In genomic region chr10:29377333-29377961, GRCh38 we compare ENCODE assay signal across 8 cellular contexts.
A peak's percentile ranks its signal among the peaks of the same experiment; 100 is the strongest.
DNase-seq lines count a peak whose midpoint lies in the region; ATAC-seq and TF ChIP-seq lines count a peak whose summit lies in the region.

No MANE protein-coding gene starts in this region.

- H3K36me3 Mint-ChIP-seq in glutamatergic neuron (ENCODE audit: unreplicated experiment): no peaks in the 10 kb centered on the region
- no peaks in the 10 kb centered on the region for H3K36me3 Mint-ChIP-seq in type B pancreatic cell
- H3K36me3 Mint-ChIP-seq in T-helper 2 cell treated with Interferon-gamma antibody and Interleukin-4, amounts not matched to agents 5 μg/mL and 100 μg/mL, for 36 hours (ENCODE audit: low read depth): no peaks in the 10 kb centered on the region

- H3K27me3 Mint-ChIP-seq in glutamatergic neuron (ENCODE audit: unreplicated experiment) (no peaks in the 10 kb centered on the region), type B pancreatic cell (no peaks in the 10 kb centered on the region)
- H3K27me3 Mint-ChIP-seq in T-helper 2 cell treated with Interferon-gamma antibody and Interleukin-4, amounts not matched to agents 5 μg/mL and 100 μg/mL, for 36 hours (ENCODE audit: low read depth): peaks cover 17% of the 10 kb centered on the region

- H3K4me3 Mint-ChIP-seq in glutamatergic neuron (ENCODE audit: unreplicated experiment): no peak overlapping the region
- H3K4me3 Mint-ChIP-seq in type B pancreatic cell: no peak overlapping the region
- H3K4me3 Mint-ChIP-seq in T-helper 2 cell treated with Interferon-gamma antibody and Interleukin-4, amounts not matched to agents 5 μg/mL and 100 μg/mL, for 36 hours: no peak overlapping the region

- peak; percentile 91 for TF ChIP-seq CTCF in C4-2B (conservative IDR thresholded peaks at IDR 0.05)
- TF ChIP-seq CTCF in glutamatergic neuron (IDR thresholded peaks at IDR 0.05; ENCODE audit: partially characterized antibody, unreplicated experiment): peak; percentile 65
- TF ChIP-seq CTCF in type B pancreatic cell (conservative IDR thresholded peaks at IDR 0.05): peak; percentile 84

- no peaks in the 10 kb centered on the region for H3K36me3 ChIP-seq in HAP-1 (replicated peaks)

- H3K9me3 Mint-ChIP-seq in glutamatergic neuron (ENCODE audit: unreplicated experiment) (no peaks in the 10 kb centered on the region), type B pancreatic cell (no peaks in the 10 kb centered on the region)
- H3K9me3 Mint-ChIP-seq in T-helper 2 cell treated with Interferon-gamma antibody and Interleukin-4, amounts not matched to agents 5 μg/mL and 100 μg/mL, for 36 hours: no peaks in the 10 kb centered on the region

- ATAC-seq in HG02623 (IDR thresholded peaks at IDR 0.05; ENCODE audit: unreplicated experiment) (no peak), HG03457 (IDR thresholded peaks at IDR 0.05; ENCODE audit: unreplicated experiment) (no peak)

- DNase-seq in HAP-1 (ENCODE audit: low spot score in 2 of 2) (peak; percentile 16 to 37), SW480 (ENCODE audit: low spot score) (peak; percentile 21), glutamatergic neuron (no peak), type B pancreatic cell (ENCODE audit: extremely low spot score, unreplicated experiment) (no peak)
- no peak for DNase-seq in T-helper 2 cell treated with Interferon-gamma antibody and Interleukin-4, amounts not matched to agents 5 μg/mL and 100 μg/mL, for 36 hours (ENCODE audit: low spot score)

- no peaks in the 10 kb centered on the region; the same call in 1 of the 2 replicates for H3K27me3 ChIP-seq in HAP-1 (ENCODE audit: low read depth)

- in situ Hi-C loops in HAP-1 (cut with MboI; ENCODE audit: low sequenced_read_pairs): no loop called here

- no peak overlapping the region for H3K27ac ChIP-seq in C4-2B

- H3K4me3 ChIP-seq in HAP-1: no peak overlapping the region

- H3K27ac Mint-ChIP-seq in glutamatergic neuron (ENCODE audit: unreplicated experiment) (no peak overlapping the region), type B pancreatic cell (no peak overlapping the region)
- H3K27ac Mint-ChIP-seq in T-helper 2 cell treated with Interferon-gamma antibody and Interleukin-4, amounts not matched to agents 5 μg/mL and 100 μg/mL, for 36 hours: no peak overlapping the region

- no peaks in the 10 kb centered on the region for H3K4me1 Mint-ChIP-seq in glutamatergic neuron (ENCODE audit: low read depth, unreplicated experiment)
- H3K4me1 Mint-ChIP-seq in type B pancreatic cell (ENCODE audit: unreplicated experiment): peaks cover 27% of the 10 kb centered on the region
- peaks cover 6% of the 10 kb centered on the region for H3K4me1 Mint-ChIP-seq in T-helper 2 cell treated with Interferon-gamma antibody and Interleukin-4, amounts not matched to agents 5 μg/mL and 100 μg/mL, for 36 hours (ENCODE audit: low read depth)

- no peaks in the 10 kb centered on the region for H3K4me1 ChIP-seq in HAP-1

- no peaks in the 10 kb centered on the region for H3K9me3 ChIP-seq in HAP-1

Comparison
In these comparisons a context has a peak if more than half of its experiments do, and no peak if none do; other contexts are left out.
1. DNase-seq: peak in HAP-1 (2 of 2) and SW480 (single experiment); none in glutamatergic neuron (single experiment), type B pancreatic cell (single experiment) and T-helper 2 cell treated with Interferon-gamma antibody and Interleukin-4, amounts not matched to agents 5 μg/mL and 100 μg/mL, for 36 hours (single experiment).
2. Peak in every context shown above with its lines, with median percentiles within 50 percentile points of each other: CTCF ChIP-seq.